ENCODE assay signal across 9 cellular contexts in the genomic region with DNA sequence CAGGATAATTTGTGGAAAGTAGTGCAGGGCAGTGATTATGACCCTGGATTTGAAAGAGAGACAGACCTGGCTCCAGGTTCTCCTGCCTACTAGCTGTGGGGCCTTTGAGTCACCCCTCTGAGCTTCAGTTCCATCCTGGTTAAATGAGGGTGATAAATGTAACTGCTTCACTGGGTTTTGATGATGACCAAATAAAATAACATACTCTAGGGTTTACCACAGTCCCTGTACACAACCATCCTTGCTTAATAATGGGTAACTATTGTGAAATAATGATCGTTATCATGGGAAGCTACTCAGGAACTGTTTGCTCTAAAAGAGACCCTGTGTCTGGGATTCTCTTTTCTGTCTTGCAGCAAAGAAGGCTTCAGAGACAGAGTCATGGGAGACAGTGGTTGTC. TPM values are rescaled to one million over a fixed set of nuclear protein-coding genes. Genes with fewer than 3 reads are reported as not detected.
DNase-seq lines count a peak whose midpoint lies in the region; ATAC-seq, FAIRE-seq and TF ChIP-seq lines count a peak whose summit lies in the region.
"Had no signal": no experiment of that assay in that cellular context is flagged by ENCODE, and none has a peak within 500 bp of the region (broad histone marks: within the 10 kb centered on the region; RNA-seq: fewer than 3 reads in every experiment).

No MANE protein-coding gene starts in this region.

- H3K27ac ChIP-seq in left lung (peak overlapping the region; percentile 63 to 77), ascending aorta (peak overlapping the region in 1 of 2 donors; percentile 12), small intestine (ENCODE audit: low read depth in 1 of 2, low read length in 1 of 2) (peak overlapping the region in 1 of 2 donors; percentile 87)

- H3K4me1 Mint-ChIP-seq in activated T-helper 2 cell treated with anti-CD3 and anti-CD28 coated beads, Interferon-gamma antibody, Interleukin-2, Interleukin-4, amounts not matched to agents 10 μg/mL and 5 μg/mL and 100 μg/mL, durations not matched to agents 14 hours and 24 hours and 36 hours (ENCODE audit: low read depth), result peaks cover 62% of the 10 kb centered on the region

- H3K36me3 ChIP-seq in left lung (peaks cover 0 to 69% of the 10 kb centered on the region in 2 donors), ascending aorta (peaks cover 64 to 82% of the 10 kb centered on the region in 2 donors), small intestine (ENCODE audit: control insufficient read depth in 2 of 2, insufficient read depth in 2 of 2, low read length in 2 of 2) (peaks cover 12 to 29% of the 10 kb centered on the region in 2 donors)

- H3K27me3 ChIP-seq in left lung, result no peaks in the 10 kb centered on the region
- no peaks in the 10 kb centered on the region for H3K27me3 ChIP-seq in ascending aorta
- no peaks in the 10 kb centered on the region for H3K27me3 ChIP-seq in small intestine (ENCODE audit: control insufficient read depth in 2 of 2, insufficient read depth in 2 of 2, low read length in 2 of 2)

- ATAC-seq in left lung, result peak; percentile 12

- H3K4me3 ChIP-seq in left lung, result no peak overlapping the region
- H3K4me3 ChIP-seq in ascending aorta, result no peak overlapping the region
- no peak overlapping the region for H3K4me3 ChIP-seq in small intestine (ENCODE audit: low read depth in 1 of 2, low read length in 2 of 2)

- peaks cover 93% of the 10 kb centered on the region for H3K36me3 Mint-ChIP-seq in activated T-helper 2 cell treated with anti-CD3 and anti-CD28 coated beads, Interferon-gamma antibody, Interleukin-2, Interleukin-4, amounts not matched to agents 10 μg/mL and 5 μg/mL and 100 μg/mL, durations not matched to agents 14 hours and 24 hours and 36 hours (ENCODE audit: low read depth)

- H3K4me1 ChIP-seq in left lung (peaks cover 18 to 58% of the 10 kb centered on the region in 2 donors), ascending aorta (peaks cover 0 to 10% of the 10 kb centered on the region in 2 donors), small intestine (ENCODE audit: control insufficient read depth in 2 of 2, insufficient read depth in 1 of 2, low read depth in 1 of 2, low read length in 1 of 2) (peaks cover 1 to 8% of the 10 kb centered on the region in 2 donors)

- peak overlapping the region; percentile 18 for H3K4me3 Mint-ChIP-seq in activated T-helper 2 cell treated with anti-CD3 and anti-CD28 coated beads, Interferon-gamma antibody, Interleukin-2, Interleukin-4, amounts not matched to agents 10 μg/mL and 5 μg/mL and 100 μg/mL, durations not matched to agents 14 hours and 24 hours and 36 hours (ENCODE audit: low read depth)

- DNase-seq in AG09319 (ENCODE audit: extremely low read depth, low read depth) (peak; percentile 55), left lung (no peak), ascending aorta (ENCODE audit: low spot score in 2 of 2) (no peak), small intestine (no peak), NAMALWA (ENCODE audit: low spot score) (no peak), NCI-H526 (lab: John Stamatoyannopoulos, UW) (no peak)
- DNase-seq in activated T-helper 2 cell treated with anti-CD3 and anti-CD28 coated beads, Interferon-gamma antibody, Interleukin-2, Interleukin-4, amounts not matched to agents 10 μg/mL and 5 μg/mL and 100 μg/mL, durations not matched to agents 14 hours and 24 hours and 36 hours (ENCODE audit: low spot score), result no peak
- DNase-seq: stimulated activated CD4-positive, alpha-beta T cell treated with anti-CD3 and anti-CD28 coated beads, Interleukin-4, amount 100 ng/mL, for 1 hour had no signal

- TF ChIP-seq RAD21 in Ishikawa (IDR thresholded peaks at IDR 0.05; ENCODE audit: low read depth), result no peak

- H3K9me3 ChIP-seq in left lung (no peaks in the 10 kb centered on the region), ascending aorta (no peaks in the 10 kb centered on the region), small intestine (ENCODE audit: control insufficient read depth, low read depth) (no peaks in the 10 kb centered on the region)

- no peaks in the 10 kb centered on the region for H3K27me3 Mint-ChIP-seq in activated T-helper 2 cell treated with anti-CD3 and anti-CD28 coated beads, Interferon-gamma antibody, Interleukin-2, Interleukin-4, amounts not matched to agents 10 μg/mL and 5 μg/mL and 100 μg/mL, durations not matched to agents 14 hours and 24 hours and 36 hours (ENCODE audit: low read depth)

- TF ChIP-seq EP300 in Ishikawa (IDR thresholded peaks at IDR 0.05; ENCODE audit: borderline replicate concordance), result no peak

- peak overlapping the region; percentile 91 for H3K27ac Mint-ChIP-seq in activated T-helper 2 cell treated with anti-CD3 and anti-CD28 coated beads, Interferon-gamma antibody, Interleukin-2, Interleukin-4, amounts not matched to agents 10 μg/mL and 5 μg/mL and 100 μg/mL, durations not matched to agents 14 hours and 24 hours and 36 hours

- intact Hi-C loops in activated T-helper 2 cell treated with anti-CD3 and anti-CD28 coated beads, Interferon-gamma antibody, Interleukin-2, Interleukin-4, amounts not matched to agents 10 μg/mL and 5 μg/mL and 100 μg/mL, durations not matched to agents 14 hours and 24 hours and 36 hours (cut with micrococcal nuclease), result loop anchor here (1.0 kb wide), 1 partner anchor 8 kb away; no protein-coding TSS in a partner anchor
- intact Hi-C loops in left lung (cut with DNase I) (no loop called here), ascending aorta (cut with DNase I) (no loop called here)

- no peak for TF ChIP-seq CTCF in AG09319 (IDR thresholded peaks at IDR 0.05; ENCODE audit: low read depth, low read length)
- TF ChIP-seq CTCF in left lung (IDR thresholded peaks at IDR 0.05), result no peak
- TF ChIP-seq CTCF in ascending aorta (IDR thresholded peaks at IDR 0.05), result no peak

- WGBS in small intestine, 3 donors, result 27 to 54% (median 49%) methylated on average over 1 of the region's 1 CpG

- no peaks in the 10 kb centered on the region for H3K9me3 Mint-ChIP-seq in activated T-helper 2 cell treated with anti-CD3 and anti-CD28 coated beads, Interferon-gamma antibody, Interleukin-2, Interleukin-4, amounts not matched to agents 10 μg/mL and 5 μg/mL and 100 μg/mL, durations not matched to agents 14 hours and 24 hours and 36 hours

- FAIRE-seq in small intestine (lab: Jason Lieb, UNC), result no peak

TF ChIP-seq in Ishikawa, 13 proteins besides CTCF, POLR2A, EP300 and RAD21:
- TF ChIP-seq CEBPB (IDR thresholded peaks at IDR 0.05), result peak; percentile 97
- TF ChIP-seq, protein P1, sequence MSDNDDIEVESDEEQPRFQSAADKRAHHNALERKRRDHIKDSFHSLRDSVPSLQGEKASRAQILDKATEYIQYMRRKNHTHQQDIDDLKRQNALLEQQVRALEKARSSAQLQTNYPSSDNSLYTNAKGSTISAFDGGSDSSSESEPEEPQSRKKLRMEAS (IDR thresholded peaks at IDR 0.05), result no peak

RNA-seq across cellular contexts. Expression of a gene that starts 23.7 kb away (rescaled TPM):
- 152 TPM in 2 replicates for total RNA-seq in activated T-helper 2 cell treated with anti-CD3 and anti-CD28 coated beads, Interferon-gamma antibody, Interleukin-2, Interleukin-4, amounts not matched to agents 10 μg/mL and 5 μg/mL and 100 μg/mL, durations not matched to agents 14 hours and 24 hours and 36 hours
- total RNA-seq in left lung (10 to 100 TPM; 25.1 to 55.3 TPM), ascending aorta (87.9 TPM)
- 10 to 100 TPM in 1 of 3 donors, 1 to 10 TPM in 2; 3.4 to 22.0 (median 8.9) TPM for polyA plus RNA-seq in small intestine

RNA-seq across cellular contexts. Expression of a gene that starts 34.5 kb away (rescaled TPM):
- total RNA-seq in activated T-helper 2 cell treated with anti-CD3 and anti-CD28 coated beads, Interferon-gamma antibody, Interleukin-2, Interleukin-4, amounts not matched to agents 10 μg/mL and 5 μg/mL and 100 μg/mL, durations not matched to agents 14 hours and 24 hours and 36 hours, result not detected in 2 replicates
- total RNA-seq in left lung, result 10 to 100 TPM in 1 of 2 donors, 1 to 10 TPM in 1; 3.4 to 29.9 TPM
- total RNA-seq in ascending aorta, result 0.64 TPM
- under 1 TPM in 1 of 3 donors, not detected in 2; 0.28 TPM for polyA plus RNA-seq in small intestine

RNA-seq across cellular contexts. Expression of a gene that starts 41.2 kb away (rescaled TPM):
- total RNA-seq in activated T-helper 2 cell treated with anti-CD3 and anti-CD28 coated beads, Interferon-gamma antibody, Interleukin-2, Interleukin-4, amounts not matched to agents 10 μg/mL and 5 μg/mL and 100 μg/mL, durations not matched to agents 14 hours and 24 hours and 36 hours, result not detected in 2 replicates
- total RNA-seq in left lung, result 10 to 100 TPM in 1 of 2 donors, 1 to 10 TPM in 1; 6.9 to 87.0 TPM
- 53.3 TPM for total RNA-seq in ascending aorta
- 1 to 10 TPM in 2 of 3 donors, not detected in 1; 1.3 to 6.9 TPM for polyA plus RNA-seq in small intestine
